Comparison of ENCODE assay signal across 1 cellular context in the genomic region with DNA sequence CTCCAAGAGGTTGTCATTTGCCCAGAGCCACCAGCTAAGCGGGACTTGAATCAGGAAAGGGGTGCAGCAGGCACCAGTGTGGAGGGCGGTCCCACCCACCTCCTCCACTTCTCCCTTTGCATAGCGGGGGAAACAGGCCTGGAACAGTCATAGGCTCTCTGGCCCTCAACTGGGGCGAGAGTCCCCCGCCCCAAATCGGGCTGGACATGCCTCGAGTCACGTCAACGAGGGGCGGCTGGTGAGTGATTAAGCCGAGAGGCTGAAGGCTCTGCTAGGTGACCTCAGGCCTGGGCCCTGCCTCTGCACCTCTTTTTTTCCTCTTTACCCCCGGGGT.
TF ChIP-seq lines count a peak whose summit lies in the region.

No MANE protein-coding gene starts in this region.

TF ChIP-seq in SK-N-SH treated with all-trans-retinoic acid at 6 μM for 48 hours, 23 proteins besides CTCF, POLR2A, EP300 and RAD21 (continued from another document):
- TF ChIP-seq GLIS3 (CRISPR knock-in tag; IDR thresholded peaks at IDR 0.05) (no peak), ARNTL (CRISPR knock-in tag; IDR thresholded peaks at IDR 0.05; ENCODE audit: borderline replicate concordance, low read depth) (no peak), ESRRG (CRISPR knock-in tag; IDR thresholded peaks at IDR 0.05) (no peak), ZFP3 (CRISPR knock-in tag; IDR thresholded peaks at IDR 0.05) (no peak), SNAI2 (CRISPR knock-in tag; IDR thresholded peaks at IDR 0.05) (no peak), TCF4 (CRISPR knock-in tag; IDR thresholded peaks at IDR 0.05; ENCODE audit: borderline replicate concordance) (no peak), OSR1 (CRISPR knock-in tag; IDR thresholded peaks at IDR 0.05) (no peak), CSRNP3 (CRISPR knock-in tag; IDR thresholded peaks at IDR 0.05) (no peak), ZNF70 (CRISPR knock-in tag; IDR thresholded peaks at IDR 0.05) (no peak)
- TF ChIP-seq, protein P1, sequence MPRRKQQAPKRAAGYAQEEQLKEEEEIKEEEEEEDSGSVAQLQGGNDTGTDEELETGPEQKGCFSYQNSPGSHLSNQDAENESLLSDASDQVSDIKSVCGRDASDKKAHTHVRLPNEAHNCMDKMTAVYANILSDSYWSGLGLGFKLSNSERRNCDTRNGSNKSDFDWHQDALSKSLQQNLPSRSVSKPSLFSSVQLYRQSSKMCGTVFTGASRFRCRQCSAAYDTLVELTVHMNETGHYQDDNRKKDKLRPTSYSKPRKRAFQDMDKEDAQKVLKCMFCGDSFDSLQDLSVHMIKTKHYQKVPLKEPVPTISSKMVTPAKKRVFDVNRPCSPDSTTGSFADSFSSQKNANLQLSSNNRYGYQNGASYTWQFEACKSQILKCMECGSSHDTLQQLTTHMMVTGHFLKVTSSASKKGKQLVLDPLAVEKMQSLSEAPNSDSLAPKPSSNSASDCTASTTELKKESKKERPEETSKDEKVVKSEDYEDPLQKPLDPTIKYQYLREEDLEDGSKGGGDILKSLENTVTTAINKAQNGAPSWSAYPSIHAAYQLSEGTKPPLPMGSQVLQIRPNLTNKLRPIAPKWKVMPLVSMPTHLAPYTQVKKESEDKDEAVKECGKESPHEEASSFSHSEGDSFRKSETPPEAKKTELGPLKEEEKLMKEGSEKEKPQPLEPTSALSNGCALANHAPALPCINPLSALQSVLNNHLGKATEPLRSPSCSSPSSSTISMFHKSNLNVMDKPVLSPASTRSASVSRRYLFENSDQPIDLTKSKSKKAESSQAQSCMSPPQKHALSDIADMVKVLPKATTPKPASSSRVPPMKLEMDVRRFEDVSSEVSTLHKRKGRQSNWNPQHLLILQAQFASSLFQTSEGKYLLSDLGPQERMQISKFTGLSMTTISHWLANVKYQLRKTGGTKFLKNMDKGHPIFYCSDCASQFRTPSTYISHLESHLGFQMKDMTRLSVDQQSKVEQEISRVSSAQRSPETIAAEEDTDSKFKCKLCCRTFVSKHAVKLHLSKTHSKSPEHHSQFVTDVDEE (CRISPR knock-in tag; IDR thresholded peaks at IDR 0.05), result no peak
- TF ChIP-seq, protein P2, sequence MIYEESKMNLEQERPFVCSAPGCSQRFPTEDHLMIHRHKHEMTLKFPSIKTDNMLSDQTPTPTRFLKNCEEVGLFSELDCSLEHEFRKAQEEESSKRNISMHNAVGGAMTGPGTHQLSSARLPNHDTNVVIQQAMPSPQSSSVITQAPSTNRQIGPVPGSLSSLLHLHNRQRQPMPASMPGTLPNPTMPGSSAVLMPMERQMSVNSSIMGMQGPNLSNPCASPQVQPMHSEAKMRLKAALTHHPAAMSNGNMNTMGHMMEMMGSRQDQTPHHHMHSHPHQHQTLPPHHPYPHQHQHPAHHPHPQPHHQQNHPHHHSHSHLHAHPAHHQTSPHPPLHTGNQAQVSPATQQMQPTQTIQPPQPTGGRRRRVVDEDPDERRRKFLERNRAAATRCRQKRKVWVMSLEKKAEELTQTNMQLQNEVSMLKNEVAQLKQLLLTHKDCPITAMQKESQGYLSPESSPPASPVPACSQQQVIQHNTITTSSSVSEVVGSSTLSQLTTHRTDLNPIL (CRISPR knock-in tag; IDR thresholded peaks at IDR 0.05; ENCODE audit: low read depth), result no peak
